Comparison of ENCODE assay signal across 14 cellular contexts in the genomic region with DNA sequence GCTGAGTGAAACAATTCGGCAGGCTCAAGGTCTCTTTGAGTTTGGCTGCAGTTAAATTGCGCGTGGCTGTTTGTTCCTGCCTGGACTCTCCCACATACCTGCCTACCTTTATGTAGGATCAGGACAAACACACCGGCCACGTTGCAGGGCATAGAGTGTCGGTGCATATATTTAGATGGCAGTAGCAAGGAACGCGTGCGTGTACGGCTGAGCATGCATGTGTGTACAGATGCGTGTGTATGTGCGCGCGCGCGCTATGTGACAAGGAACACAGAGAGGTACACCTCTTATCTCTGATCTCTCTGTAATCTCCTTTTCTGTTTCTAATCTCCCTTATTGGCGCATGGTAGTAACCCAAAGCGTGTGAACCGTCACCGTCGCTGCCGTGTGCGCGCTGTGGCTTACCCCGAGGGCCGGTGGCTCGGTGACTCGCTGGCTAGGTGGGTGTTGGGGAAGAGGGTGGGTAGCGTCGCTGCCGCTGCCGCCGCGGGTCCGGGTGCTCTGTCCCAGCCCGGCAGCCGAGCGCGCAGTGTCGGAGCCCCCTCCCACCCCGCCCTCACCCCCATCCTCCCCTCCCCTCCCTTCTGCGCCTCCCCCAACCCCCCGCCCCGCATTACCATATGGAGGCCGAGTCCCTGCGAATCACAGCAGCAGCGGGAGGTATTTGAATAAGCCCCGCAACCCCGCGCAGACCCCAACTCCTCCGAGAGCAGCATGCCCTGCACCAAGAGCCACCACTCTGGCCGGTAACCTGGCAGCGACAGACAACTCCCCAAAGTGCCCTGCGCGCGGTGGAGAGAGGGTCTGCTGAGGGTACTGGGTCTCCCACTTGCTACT.
DNase-seq lines count a peak whose midpoint lies in the region; ATAC-seq and TF ChIP-seq lines count a peak whose summit lies in the region.
"Had no signal": no experiment of that assay in that cellular context is flagged by ENCODE, and none has a peak within 500 bp of the region (broad histone marks: within the 10 kb centered on the region; RNA-seq: fewer than 3 reads in every experiment).

No MANE protein-coding gene starts in this region.

- TF ChIP-seq POLR2A in uterus (IDR thresholded peaks at IDR 0.05), result no peak

- peaks cover 39 to 89% (median 64%) of the 10 kb centered on the region in 3 experiments for H3K27me3 ChIP-seq in neuronal stem cell (ENCODE audit: control insufficient read depth in 3 of 3, insufficient read depth in 3 of 3, low read depth in 1 of 3, low read length in 3 of 3)
- H3K27me3 ChIP-seq in uterus, result peaks cover 37 to 85% of the 10 kb centered on the region in 2 donors

- peak overlapping the region; percentile 35 for H3K4me3 Mint-ChIP-seq in chondrocyte (ENCODE audit: unreplicated experiment)
- H3K4me3 Mint-ChIP-seq: stimulated activated effector memory CD8-positive, alpha-beta T cell treated with anti-CD3 and anti-CD28 coated beads, Interleukin-12 subunit alpha, Interleukin-12 subunit beta, amount 100 ng/mL, for 72 hours had no signal

- no peak for ATAC-seq in GM21360 (IDR thresholded peaks at IDR 0.05; ENCODE audit: unreplicated experiment)
- no peak for ATAC-seq in GM19023 (IDR thresholded peaks at IDR 0.05; ENCODE audit: unreplicated experiment)
- ATAC-seq: A549; left cardiac atrium; stimulated activated effector memory CD8-positive, alpha-beta T cell treated with anti-CD3 and anti-CD28 coated beads, Interleukin-12 subunit alpha, Interleukin-12 subunit beta, amount 100 ng/mL, for 72 hours had no signal

- peaks cover 25% of the 10 kb centered on the region for H3K4me1 Mint-ChIP-seq in chondrocyte (ENCODE audit: low read depth)

- no peak overlapping the region for H3K4ac ChIP-seq in neuronal stem cell (ENCODE audit: low read length)

- H3K9me3 ChIP-seq in neuronal stem cell (replicated peaks in 1 of 2; ENCODE audit: control insufficient read depth in 2 of 2, insufficient read depth in 1 of 2, low read depth in 1 of 2, low read length in 2 of 2) (no peaks in the 10 kb centered on the region), uterus (no peaks in the 10 kb centered on the region)
- H3K9me3 ChIP-seq: A549 had no signal

- H3K9me3 Mint-ChIP-seq in chondrocyte (ENCODE audit: low read depth), result no peaks in the 10 kb centered on the region
- H3K9me3 Mint-ChIP-seq: stimulated activated effector memory CD8-positive, alpha-beta T cell treated with anti-CD3 and anti-CD28 coated beads, Interleukin-12 subunit alpha, Interleukin-12 subunit beta, amount 100 ng/mL, for 72 hours had no signal

- H3K36me3 Mint-ChIP-seq in chondrocyte (ENCODE audit: low read depth), result peaks cover 3% of the 10 kb centered on the region

- H3K36me3 ChIP-seq in neuronal stem cell (replicated peaks in 1 of 2; ENCODE audit: control insufficient read depth in 2 of 2, insufficient read depth in 2 of 2, low read length in 2 of 2), result no peaks in the 10 kb centered on the region
- H3K36me3 ChIP-seq in uterus, result no peaks in the 10 kb centered on the region

- H2BK5ac ChIP-seq in neuronal stem cell (ENCODE audit: low read length), result no peak overlapping the region

- DNase-seq in DMS53 (lab: John Stamatoyannopoulos, UW) (peak; percentile 60), DMS53 treated with DMSO at 0.1 percent for 48 hours (lab: John Stamatoyannopoulos, UW; ENCODE audit: unreplicated experiment) (no peak), NCI-H69 (lab: John Stamatoyannopoulos, UW) (peak; percentile 96), chondrocyte (ENCODE audit: low spot score) (peak; percentile 76), neuronal stem cell (ENCODE audit: low spot score) (no peak), uterus (no peak)
- DNase-seq: DND-41, left cardiac atrium, NCI-H2107 had no signal

- H2BK120ac ChIP-seq in neuronal stem cell (ENCODE audit: low read depth, low read length), result no peak overlapping the region

- H3K14ac ChIP-seq in neuronal stem cell (ENCODE audit: low read length), result no peak overlapping the region

- WGBS in neuronal stem cell (ENCODE audit: extremely low coverage in 2 of 2, insufficient read length in 2 of 2, insufficient replicate concordance in 1 of 2), 2 donors, result no CpG with 5 or more reads among the region's 56 CpGs

- peaks cover 79% of the 10 kb centered on the region for H3K27me3 Mint-ChIP-seq in chondrocyte (ENCODE audit: low read depth)

- peak overlapping the region; percentile 44 for H3K18ac ChIP-seq in neuronal stem cell (ENCODE audit: low read length)

- intact Hi-C loops in uterus (cut with DNase I; ENCODE audit: low total_unique reads), result no loop called here

- peak overlapping the region; percentile 24 for H2AFZ ChIP-seq in neuronal stem cell (ENCODE audit: low read length)

- H4K91ac ChIP-seq in neuronal stem cell (ENCODE audit: low read depth, low read length, poor library complexity), result no peak overlapping the region

- peak overlapping the region; percentile 74 for H2AK5ac ChIP-seq in neuronal stem cell (ENCODE audit: low read depth, low read length)

- H2BK12ac ChIP-seq in neuronal stem cell (ENCODE audit: low read length), result no peak overlapping the region

- peaks cover 4 to 6% of the 10 kb centered on the region in 2 donors for H3K4me1 ChIP-seq in neuronal stem cell (ENCODE audit: control insufficient read depth in 2 of 2, insufficient read depth in 1 of 2, low read depth in 1 of 2, low read length in 2 of 2)
- peaks cover 0 to 11% of the 10 kb centered on the region in 2 donors for H3K4me1 ChIP-seq in uterus
- H3K4me1 ChIP-seq: A549 had no signal

- H3K9ac ChIP-seq in neuronal stem cell (ENCODE audit: low read depth, low read length, poor library complexity), result no peak overlapping the region

- no peaks in the 10 kb centered on the region for H3K79me1 ChIP-seq in neuronal stem cell (ENCODE audit: low read depth, low read length)

- no peak overlapping the region for H3K27ac ChIP-seq in neuronal stem cell (replicated peaks; ENCODE audit: low read length)
- H3K27ac ChIP-seq in uterus, result peak overlapping the region in 1 of 2 donors; percentile 18
- H3K27ac ChIP-seq: A549, VCaP had no signal

- no peak overlapping the region for H3K27ac Mint-ChIP-seq in chondrocyte (ENCODE audit: unreplicated experiment)
- H3K27ac Mint-ChIP-seq: stimulated activated effector memory CD8-positive, alpha-beta T cell treated with anti-CD3 and anti-CD28 coated beads, Interleukin-12 subunit alpha, Interleukin-12 subunit beta, amount 100 ng/mL, for 72 hours had no signal

- no peak overlapping the region for H3K4me2 ChIP-seq in neuronal stem cell (ENCODE audit: insufficient read depth, low read length, poor library complexity, severe bottlenecking)
- H3K4me2 ChIP-seq: A549 had no signal

- H3K4me3 ChIP-seq in neuronal stem cell (ENCODE audit: low read length in 2 of 2) (peak overlapping the region in 1 of 2 donors; percentile 66), uterus (no peak overlapping the region)
- H3K4me3 ChIP-seq: A549 had no signal

- TF ChIP-seq CTCF in chondrocyte (IDR thresholded peaks at IDR 0.05) (no peak), uterus (IDR thresholded peaks at IDR 0.05) (no peak)

- H3K23ac ChIP-seq in neuronal stem cell (ENCODE audit: low read depth, low read length, poor library complexity), result no peak overlapping the region

- H4K8ac ChIP-seq in neuronal stem cell (ENCODE audit: low read depth, low read length), result no peak overlapping the region

- H2BK15ac ChIP-seq in neuronal stem cell (ENCODE audit: low read length), result peak overlapping the region; percentile 83

Comparison
In these comparisons a context has a peak if more than half of its experiments do, and no peak if none do; other contexts are left out.
1. DNase-seq: peak in DMS53 (single experiment), NCI-H69 (single experiment) and chondrocyte (single experiment); none in DMS53 treated with DMSO at 0.1 percent for 48 hours (single experiment), neuronal stem cell (single experiment) and uterus (0 of 2).